25 cellular contexts compared by ENCODE assay signal in the genomic region with DNA sequence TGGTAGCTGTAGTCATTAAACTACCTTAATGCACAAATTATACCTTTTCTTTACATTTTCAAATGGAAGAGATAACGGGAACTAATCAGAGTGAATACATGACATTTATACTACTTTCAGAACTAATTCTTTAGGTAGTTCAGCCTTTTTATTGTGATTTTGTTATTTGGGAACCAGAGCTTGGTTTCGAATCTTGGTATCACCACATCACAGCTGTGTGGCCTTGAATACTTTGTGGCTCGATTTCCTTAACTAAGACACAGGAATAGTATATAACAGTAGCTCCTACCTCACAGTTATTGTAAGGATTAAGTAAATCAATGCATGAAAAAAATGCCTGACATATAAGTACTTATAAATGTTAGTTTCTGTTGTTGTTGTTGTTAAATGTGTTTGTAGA.
DNase-seq lines count a peak whose midpoint lies in the region; ATAC-seq and TF ChIP-seq lines count a peak whose summit lies in the region.
"Had no signal": no experiment of that assay in that cellular context is flagged by ENCODE, and none has a peak within 500 bp of the region (broad histone marks: within the 10 kb centered on the region; RNA-seq: fewer than 3 reads in every experiment).

No MANE protein-coding gene starts in this region.

- ATAC-seq in RWPE2 (ENCODE audit: low read depth): no peak
- ATAC-seq in HG03175 (IDR thresholded peaks at IDR 0.05; ENCODE audit: unreplicated experiment): no peak
- no peak for ATAC-seq in HG03280 (IDR thresholded peaks at IDR 0.05; ENCODE audit: unreplicated experiment)
- ATAC-seq in HG02571 (IDR thresholded peaks at IDR 0.05; ENCODE audit: unreplicated experiment): no peak
- ATAC-seq: natural killer cell treated with Interleukin-12 subunit alpha and Interleukin-12 subunit beta and Interleukin-15 and Interleukin-18, amount 100 ng/mL, for 72 hours; upper lobe of right lung had no signal

- H3K9me3 ChIP-seq in AG04450 (ENCODE audit: control insufficient read depth, insufficient read depth, low read length) (no peaks in the 10 kb centered on the region), RWPE2 (ENCODE audit: severe bottlenecking) (no peaks in the 10 kb centered on the region)
- H3K9me3 ChIP-seq: esophagus muscularis mucosa, right lobe of liver, upper lobe of right lung had no signal

- no peaks in the 10 kb centered on the region for H3K36me3 ChIP-seq in RWPE2 (ENCODE audit: low read depth)
- H3K36me3 ChIP-seq: esophagus muscularis mucosa, right lobe of liver, upper lobe of right lung had no signal

- CTCF ChIA-PET in AG04450 (lab: Charles Lee): interaction anchor here (1.2 to 1.3 kb wide), 3 partner anchors 22 to 188 kb away, joined by 3 to 5 read pairs (median 3); no protein-coding TSS in a partner anchor
- CTCF ChIA-PET in HEK293T (lab: Yijun Ruan, JAX): no interaction called here

- H3K27me3 ChIP-seq in AG04450 (ENCODE audit: control insufficient read depth, insufficient read depth, low read length): no peaks in the 10 kb centered on the region
- H3K27me3 ChIP-seq in RWPE2 (ENCODE audit: insufficient read depth, poor library complexity, severe bottlenecking): no peaks in the 10 kb centered on the region
- H3K27me3 ChIP-seq: esophagus muscularis mucosa, right lobe of liver, upper lobe of right lung had no signal

- DNase-seq in AG04450 (ENCODE audit: low read depth, low spot score) (no peak), RWPE2 (ENCODE audit: low spot score) (no peak), myocyte (ENCODE audit: low read depth) (peak; percentile 54), HEK293T (ENCODE audit: extremely low spot score) (no peak)
- DNase-seq: activated naive CD4-positive, alpha-beta T cell; activated T-cell treated with anti-CD3 and anti-CD28 coated beads, Interleukin-2, amount 50 U/mL, for 1 hour; C1 segment of cervical spinal cord; central memory CD4-positive, alpha-beta T cell; effector CD4-positive, alpha-beta T cell; H7; KG1; kidney; NCI-H146; NCI-H524; right lobe of liver; T1000; upper lobe of right lung had no signal

- H3K4me1 ChIP-seq in RWPE2 (ENCODE audit: insufficient read depth, poor library complexity, severe bottlenecking): peaks cover 20% of the 10 kb centered on the region
- H3K4me1 ChIP-seq: parathyroid adenoma, right lobe of liver, upper lobe of right lung had no signal

- H3K27ac ChIP-seq in AG04450 (ENCODE audit: low read depth, low read length) (peak overlapping the region; percentile 25), RWPE2 (ENCODE audit: poor library complexity, severe bottlenecking) (peak overlapping the region; percentile 62), cingulate gyrus (ENCODE audit: low read depth, low read length) (peak overlapping the region; percentile 4)
- H3K27ac ChIP-seq: esophagus muscularis mucosa, parathyroid adenoma, right lobe of liver, upper lobe of right lung had no signal

- POLR2A ChIA-PET in AG04450 (lab: Yijun Ruan, JAX) (interaction anchor here (0.7 to 1.0 kb wide), 2 partner anchors 13 to 30 kb away, joined by 3 to 4 read pairs; no protein-coding TSS in a partner anchor), HEK293T (lab: Yijun Ruan, JAX) (no interaction called here)

- no peak for TF ChIP-seq CTCF in AG04450 (IDR thresholded peaks at IDR 0.05; ENCODE audit: low read depth, low read length)
- TF ChIP-seq CTCF in RWPE2 (IDR thresholded peaks at IDR 0.05; ENCODE audit: poor library complexity, severe bottlenecking): no peak

- H3K4me3 ChIP-seq in AG04450 (ENCODE audit: low read depth, low read length) (no peak overlapping the region), RWPE2 (ENCODE audit: severe bottlenecking) (no peak overlapping the region)
- H3K4me3 ChIP-seq: esophagus muscularis mucosa, lung, right lobe of liver, upper lobe of right lung had no signal

TF ChIP-seq in HEK293T, 16 proteins besides CTCF, POLR2A, EP300 and RAD21:
- TF ChIP-seq FOXM1 (IDR thresholded peaks at IDR 0.05; ENCODE audit: borderline replicate concordance): no peak
- no peak for TF ChIP-seq FOXK2 (IDR thresholded peaks at IDR 0.05)
- no peak for TF ChIP-seq SUZ12 (IDR thresholded peaks at IDR 0.05)
- TF ChIP-seq, protein P1, sequence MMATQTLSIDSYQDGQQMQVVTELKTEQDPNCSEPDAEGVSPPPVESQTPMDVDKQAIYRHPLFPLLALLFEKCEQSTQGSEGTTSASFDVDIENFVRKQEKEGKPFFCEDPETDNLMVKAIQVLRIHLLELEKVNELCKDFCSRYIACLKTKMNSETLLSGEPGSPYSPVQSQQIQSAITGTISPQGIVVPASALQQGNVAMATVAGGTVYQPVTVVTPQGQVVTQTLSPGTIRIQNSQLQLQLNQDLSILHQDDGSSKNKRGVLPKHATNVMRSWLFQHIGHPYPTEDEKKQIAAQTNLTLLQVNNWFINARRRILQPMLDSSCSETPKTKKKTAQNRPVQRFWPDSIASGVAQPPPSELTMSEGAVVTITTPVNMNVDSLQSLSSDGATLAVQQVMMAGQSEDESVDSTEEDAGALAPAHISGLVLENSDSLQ (IDR thresholded peaks at IDR 0.05): no peak
- no peak for TF ChIP-seq L3MBTL2 (conservative IDR thresholded peaks at IDR 0.05)
- TF ChIP-seq ZNF384 (IDR thresholded peaks at IDR 0.05): no peak
- no peak for TF ChIP-seq CTBP1 (IDR thresholded peaks at IDR 0.05; ENCODE audit: borderline replicate concordance)

Comparison
In these comparisons a context has a peak if more than half of its experiments do, and no peak if none do; other contexts are left out.
1. H3K27ac ChIP-seq: peak in every context shown above with its lines; median percentile 62 in RWPE2; 25 in AG04450; 4 in cingulate gyrus.